8 cellular contexts compared by ENCODE assay signal in the genomic region with DNA sequence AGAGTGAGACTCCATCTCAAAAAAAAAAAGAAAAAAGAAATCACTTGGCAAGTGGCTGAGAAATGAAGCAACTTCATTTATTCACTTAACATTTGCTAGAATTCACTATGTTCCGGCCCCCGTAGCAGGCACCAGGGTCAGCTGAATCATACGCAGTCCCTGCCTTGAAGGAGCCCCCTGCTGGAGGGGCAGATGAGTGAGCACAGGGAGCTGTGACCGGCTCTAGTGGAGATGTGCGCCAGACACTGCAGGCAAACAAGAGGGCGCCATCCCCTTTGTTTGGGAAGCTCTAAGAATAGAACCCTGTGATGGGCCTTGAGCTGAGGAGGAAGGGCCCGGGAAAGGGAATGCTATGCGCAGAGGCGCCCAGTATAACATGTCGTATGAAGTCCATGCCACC. TPM values are rescaled to one million over a fixed set of nuclear protein-coding genes. Genes with fewer than 3 reads are reported as not detected.
DNase-seq lines count a peak whose midpoint lies in the region; ATAC-seq and TF ChIP-seq lines count a peak whose summit lies in the region.

No MANE protein-coding gene starts in this region.

- H3K27me3 ChIP-seq in stomach: no peaks in the 10 kb centered on the region

- TF ChIP-seq EP300 in stomach (IDR thresholded peaks at IDR 0.05): no peak

- no peaks in the 10 kb centered on the region for H3K9me3 ChIP-seq in stomach

- no peak for TF ChIP-seq POLR2A in stomach (IDR thresholded peaks at IDR 0.05)

- intact Hi-C loops in stomach (cut with DNase I; ENCODE audit: low total_unique reads): no loop called here

- peaks cover 45 to 98% (median 97%) of the 10 kb centered on the region in 4 donors for H3K36me3 ChIP-seq in stomach

- H3K4me3 ChIP-seq in WI38 (ENCODE audit: low read depth, low read length) (no peak overlapping the region), stomach (no peak overlapping the region)

- peak overlapping the region in 1 of 5 donors; percentile 80 for H3K27ac ChIP-seq in stomach

- H3K4me1 ChIP-seq in stomach: no peaks in the 10 kb centered on the region

- ATAC-seq in omental fat pad (ENCODE audit: low FRiP score): no peak

- TF ChIP-seq CTCF in WI38 (IDR thresholded peaks at IDR 0.05; ENCODE audit: low read depth, low read length) (peak; percentile 23; the same call in 1 of the 2 replicates), omental fat pad (IDR thresholded peaks at IDR 0.05) (no peak), stomach (IDR thresholded peaks at IDR 0.05) (no peak)

- DNase-seq in DMS 273 (lab: John Stamatoyannopoulos, UW; ENCODE audit: unreplicated experiment): peak; percentile 72
- peak; percentile 56 for DNase-seq in HuH-7.5 (ENCODE audit: low spot score)
- DNase-seq in kidney tubule cell (ENCODE audit: low spot score): peak; percentile 25
- DNase-seq in foreskin melanocyte: no peak
- no peak for DNase-seq in omental fat pad (ENCODE audit: low spot score)
- no peak for DNase-seq in hepatic stellate cell (ENCODE audit: low spot score)
- no peak for DNase-seq in stomach

- 72 to 79% (median 77%) methylated on average over 9 to 10 of the region's 10 CpGs for WGBS in stomach, 5 donors

RNA-seq across cellular contexts. Expression of gene RPL26L1, which starts 20.2 kb away (rescaled TPM):
- 10 to 100 TPM; 20.5 to 29.1 (median 26.1) TPM for total RNA-seq in omental fat pad
- total RNA-seq in stomach: 10 to 100 TPM in 4 of 5 donors, 1 to 10 TPM in 1; 7.0 to 51.6 (median 21.9) TPM
- polyA plus RNA-seq in stomach: 10 to 100 TPM; 39.9 to 62.1 (median 60.8) TPM

RNA-seq across cellular contexts. Expression of gene ATP6V0E1, which starts 44.5 kb away (rescaled TPM):
- total RNA-seq in omental fat pad: 100 to 1,000 TPM; 174 to 267 (median 238) TPM
- 100 to 1,000 TPM in 4 of 5 donors, 10 to 100 TPM in 1; 18.0 to 134 (median 127) TPM for total RNA-seq in stomach
- polyA plus RNA-seq in stomach: 100 to 1,000 TPM; 158 to 328 (median 246) TPM

Comparison
In these comparisons a context has a peak if more than half of its experiments do, and no peak if none do; other contexts are left out.
1. DNase-seq: peak in DMS 273 (single experiment), HuH-7.5 (single experiment) and kidney tubule cell (single experiment); none in foreskin melanocyte (single experiment), omental fat pad (single experiment), hepatic stellate cell (single experiment) and stomach (single experiment).